ENCODE assay signal across 17 cellular contexts in genomic region chr17:17575360-17576251, GRCh38. TPM values are rescaled to one million over a fixed set of nuclear protein-coding genes. Genes with fewer than 3 reads are reported as not detected.
DNase-seq lines count a peak whose midpoint lies in the region; ATAC-seq lines count a peak whose summit lies in the region.
"Had no signal": no experiment of that assay in that cellular context is flagged by ENCODE, and none has a peak within 500 bp of the region (broad histone marks: within the 10 kb centered on the region; RNA-seq: fewer than 3 reads in every experiment).

No MANE protein-coding gene starts in this region.

- H3K18ac ChIP-seq in neuronal stem cell (ENCODE audit: low read length) = no peak overlapping the region

- H3K9me3 ChIP-seq in right cardiac atrium (ENCODE audit: control insufficient read depth, low read length) (no peaks in the 10 kb centered on the region), neuronal stem cell (replicated peaks in 1 of 2; ENCODE audit: control insufficient read depth in 2 of 2, insufficient read depth in 1 of 2, low read depth in 1 of 2, low read length in 2 of 2) (no peaks in the 10 kb centered on the region)
- H3K9me3 ChIP-seq: colonic mucosa had no signal

- H3K27me3 ChIP-seq in right cardiac atrium (ENCODE audit: control insufficient read depth, insufficient read depth) = no peaks in the 10 kb centered on the region
- H3K27me3 ChIP-seq in neuronal stem cell (ENCODE audit: control insufficient read depth in 3 of 3, insufficient read depth in 3 of 3, low read depth in 1 of 3, low read length in 3 of 3) = no peaks in the 10 kb centered on the region
- H3K27me3 ChIP-seq: colonic mucosa had no signal

- H2AK5ac ChIP-seq in neuronal stem cell (ENCODE audit: low read depth, low read length) = peak overlapping the region; percentile 42

- DNase-seq in right cardiac atrium = peak in 2 of 3 donors; percentile 50
- DNase-seq in cardiac septum (ENCODE audit: low spot score) = no peak
- peak; percentile 64 for DNase-seq in fibroblast of gingiva (ENCODE audit: low read depth)
- no peak for DNase-seq in neuronal stem cell (ENCODE audit: low spot score)
- DNase-seq in NCI-H82 treated with DMSO at 0.1 percent for 48 hours (lab: John Stamatoyannopoulos, UW; ENCODE audit: unreplicated experiment) = no peak
- no peak for DNase-seq in substantia nigra (lab: John Stamatoyannopoulos, UW)
- DNase-seq in dedifferentiated amniotic fluid mesenchymal stem cell (ENCODE audit: extremely low spot score) = no peak
- DNase-seq: activated B cell treated with CpG ODN at 0.5 μM for 24 hours; amniotic stem cell; CD4-positive, alpha-beta memory T cell; colonic mucosa; H9; natural killer cell; NCI-H748 treated with DMSO at 0.1 percent for 48 hours; retina had no signal

- no peak overlapping the region for H2BK15ac ChIP-seq in neuronal stem cell (ENCODE audit: low read length)

- intact Hi-C loops in right cardiac atrium (cut with DNase I) = loop anchor here in 1 of 4 donors (10.0 kb wide), 1 partner anchor 221 kb away; no protein-coding TSS in a partner anchor
- intact Hi-C loops in cardiac septum (cut with DNase I) = no loop called here

- no peak overlapping the region for H2BK120ac ChIP-seq in neuronal stem cell (ENCODE audit: low read depth, low read length)

- H3K36me3 ChIP-seq in neuronal stem cell (replicated peaks in 1 of 2; ENCODE audit: control insufficient read depth in 2 of 2, insufficient read depth in 2 of 2, low read length in 2 of 2) = peaks cover 8 to 13% of the 10 kb centered on the region in 2 donors
- H3K36me3 ChIP-seq: colonic mucosa had no signal

- H2AFZ ChIP-seq in neuronal stem cell (ENCODE audit: low read length) = no peak overlapping the region

- no peak overlapping the region for H3K4me2 ChIP-seq in neuronal stem cell (ENCODE audit: insufficient read depth, low read length, poor library complexity, severe bottlenecking)

- H3K4me3 ChIP-seq in right cardiac atrium (ENCODE audit: low read length) (no peak overlapping the region), neuronal stem cell (ENCODE audit: low read length in 2 of 2) (peak overlapping the region in 1 of 2 donors; percentile 38)
- H3K4me3 ChIP-seq: colonic mucosa, GM12878 had no signal

- peak overlapping the region; percentile 82 for H3K14ac ChIP-seq in neuronal stem cell (ENCODE audit: low read length)

- no peak overlapping the region for H3K4ac ChIP-seq in neuronal stem cell (ENCODE audit: low read length)

- H4K8ac ChIP-seq in neuronal stem cell (ENCODE audit: low read depth, low read length) = no peak overlapping the region

- no peak overlapping the region for H3K9ac ChIP-seq in neuronal stem cell (ENCODE audit: low read depth, low read length, poor library complexity)

- H3K23ac ChIP-seq in neuronal stem cell (ENCODE audit: low read depth, low read length, poor library complexity) = peak overlapping the region; percentile 65

- no peak overlapping the region for H2BK5ac ChIP-seq in neuronal stem cell (ENCODE audit: low read length)

- H3K79me1 ChIP-seq in neuronal stem cell (ENCODE audit: low read depth, low read length) = peaks cover 3% of the 10 kb centered on the region

- WGBS in right cardiac atrium = 68% methylated on average over 16 of the region's 16 CpGs
- WGBS in neuronal stem cell (ENCODE audit: extremely low coverage in 2 of 2, insufficient read length in 2 of 2, insufficient replicate concordance in 1 of 2), 2 donors = no CpG with 5 or more reads among the region's 16 CpGs

- ATAC-seq in right cardiac atrium (no peak), HG03378 (IDR thresholded peaks at IDR 0.05; ENCODE audit: unreplicated experiment) (no peak)
- ATAC-seq: GM12878, natural killer cell had no signal

- peaks cover 3% of the 10 kb centered on the region for H3K4me1 ChIP-seq in right cardiac atrium (ENCODE audit: control insufficient read depth, insufficient read depth, low read length)
- no peaks in the 10 kb centered on the region for H3K4me1 ChIP-seq in neuronal stem cell (ENCODE audit: control insufficient read depth in 2 of 2, insufficient read depth in 1 of 2, low read depth in 1 of 2, low read length in 2 of 2)
- H3K4me1 ChIP-seq: colonic mucosa had no signal

- H2BK12ac ChIP-seq in neuronal stem cell (ENCODE audit: low read length) = no peak overlapping the region

- H4K91ac ChIP-seq in neuronal stem cell (ENCODE audit: low read depth, low read length, poor library complexity) = no peak overlapping the region

- H3K27ac ChIP-seq in right cardiac atrium (ENCODE audit: low read length) (no peak overlapping the region), neuronal stem cell (replicated peaks; ENCODE audit: low read length) (no peak overlapping the region), substantia nigra (ENCODE audit: low read depth, low read length, poor library complexity, severe bottlenecking) (no peak overlapping the region)
- H3K27ac ChIP-seq: colonic mucosa had no signal

RNA-seq across cellular contexts. Expression of gene PEMT, which starts 15.9 kb away (rescaled TPM):
- total RNA-seq in right cardiac atrium (10 to 100 TPM; 18.4 to 28.5 (median 19.3) TPM), cardiac septum (16.8 TPM)
- 28.0 TPM for polyA plus RNA-seq in right cardiac atrium
- polyA plus RNA-seq in neuronal stem cell (2013, experiment 1 of 2) = 42.5 TPM
- polyA plus RNA-seq in neuronal stem cell (2013, experiment 2 of 2) = 39.1 TPM

Comparison
In these comparisons a context has a peak if more than half of its experiments do, and no peak if none do; other contexts are left out.
1. DNase-seq: peak in right cardiac atrium (2 of 3) and fibroblast of gingiva (single experiment); none in cardiac septum (single experiment), neuronal stem cell (single experiment), NCI-H82 treated with DMSO at 0.1 percent for 48 hours (single experiment), substantia nigra (0 of 49) and dedifferentiated amniotic fluid mesenchymal stem cell (single experiment).